In the genomic region with DNA sequence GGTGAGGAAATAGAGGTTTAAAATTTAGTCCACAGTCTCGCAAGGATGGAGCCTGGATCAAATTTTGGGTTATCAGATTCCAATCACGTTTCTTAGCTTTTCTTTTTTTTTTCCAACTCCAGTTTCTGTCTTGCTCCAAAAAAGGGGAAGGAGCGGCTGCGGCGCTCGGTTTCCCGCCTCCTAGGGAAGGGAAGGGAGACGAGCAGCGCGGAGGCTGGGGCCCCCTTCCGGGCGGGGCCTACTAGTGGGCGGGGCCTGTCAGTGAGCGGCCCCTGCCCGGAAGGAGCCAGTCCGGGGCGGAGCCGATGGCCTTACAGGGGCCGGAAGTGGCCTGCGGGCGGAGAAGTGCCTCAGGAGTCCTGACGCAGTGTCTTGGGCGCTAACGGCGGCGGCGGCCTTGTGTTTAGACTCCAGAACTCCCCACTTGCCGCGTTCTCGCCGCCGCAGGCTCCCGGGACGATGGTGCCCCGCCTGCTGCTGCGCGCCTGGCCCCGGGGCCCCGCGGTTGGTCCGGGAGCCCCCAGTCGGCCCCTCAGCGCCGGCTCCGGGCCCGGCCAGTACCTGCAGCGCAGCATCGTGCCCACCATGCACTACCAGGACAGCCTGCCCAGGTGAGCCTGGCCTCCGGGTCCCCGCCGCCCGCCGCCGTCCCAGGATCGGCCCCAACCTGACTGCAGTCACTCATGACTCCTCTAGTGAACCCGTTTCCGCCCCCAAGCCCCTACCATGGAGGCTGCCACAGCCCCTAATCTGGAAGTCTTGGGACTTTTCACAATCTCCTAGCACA, we compare ENCODE assay signal across 8 cellular contexts. TPM values are rescaled to one million over a fixed set of nuclear protein-coding genes. Genes with fewer than 3 reads are reported as not detected.
DNase-seq lines count a peak whose midpoint lies in the region; ATAC-seq and TF ChIP-seq lines count a peak whose summit lies in the region.

Gene CPT2, plus strand, starts transcription at position 340 of the 787 bp plus-strand sequence. Its CDS starts 120 bp downstream, at position 460.

- TF ChIP-seq CTCF in epithelial cell of proximal tubule (conservative IDR thresholded peaks at IDR 0.05; ENCODE audit: low read depth, low read length), result no peak

- DNase-seq in DMS153 treated with DMSO at 0.1 percent for 48 hours (lab: John Stamatoyannopoulos, UW; ENCODE audit: unreplicated experiment) (peak; percentile 93), KG1 (lab: John Stamatoyannopoulos, UW) (peak; percentile 82), epithelial cell of proximal tubule (ENCODE audit: low read depth) (no peak), mucosa of gallbladder (ENCODE audit: low spot score) (peak; percentile 93)
- DNase-seq in activated T-cell treated with anti-CD3 and anti-CD28 coated beads, Interleukin-2, amount 50 U/mL, for 1 hour, result peak; percentile 87
- DNase-seq in stimulated activated CD8-positive, alpha-beta memory T cell treated with anti-CD3 and anti-CD28 coated beads, Interleukin-4, amount 100 ng/mL, for 24 hours (ENCODE audit: low read depth), result peak; percentile 91

- peak; percentile 98 for ATAC-seq in GM21717 (IDR thresholded peaks at IDR 0.05; ENCODE audit: unreplicated experiment)

- H3K4me3 ChIP-seq in epithelial cell of proximal tubule (ENCODE audit: low read depth, low read length), result peak within 1 kb of the TSS; percentile 98

TF ChIP-seq in PFSK-1, 5 proteins besides CTCF, POLR2A, EP300 and RAD21:
- TF ChIP-seq SIN3A (IDR thresholded peaks at IDR 0.05; ENCODE audit: borderline replicate concordance, insufficient read depth, low read length) (no peak), TAF1 (IDR thresholded peaks at IDR 0.05; ENCODE audit: borderline replicate concordance, insufficient read depth, low read length) (peak; percentile 74; the same call in 1 of the 2 replicates), POLR2AphosphoS5 (IDR thresholded peaks at IDR 0.05; ENCODE audit: low read depth, low read length) (peak; percentile 94), FOXP2 (optimal IDR thresholded peaks at IDR 0.05; ENCODE audit: borderline replicate concordance, extremely low read depth, extremely low read length, insufficient read depth) (peak; percentile 49)
- TF ChIP-seq, protein P1, sequence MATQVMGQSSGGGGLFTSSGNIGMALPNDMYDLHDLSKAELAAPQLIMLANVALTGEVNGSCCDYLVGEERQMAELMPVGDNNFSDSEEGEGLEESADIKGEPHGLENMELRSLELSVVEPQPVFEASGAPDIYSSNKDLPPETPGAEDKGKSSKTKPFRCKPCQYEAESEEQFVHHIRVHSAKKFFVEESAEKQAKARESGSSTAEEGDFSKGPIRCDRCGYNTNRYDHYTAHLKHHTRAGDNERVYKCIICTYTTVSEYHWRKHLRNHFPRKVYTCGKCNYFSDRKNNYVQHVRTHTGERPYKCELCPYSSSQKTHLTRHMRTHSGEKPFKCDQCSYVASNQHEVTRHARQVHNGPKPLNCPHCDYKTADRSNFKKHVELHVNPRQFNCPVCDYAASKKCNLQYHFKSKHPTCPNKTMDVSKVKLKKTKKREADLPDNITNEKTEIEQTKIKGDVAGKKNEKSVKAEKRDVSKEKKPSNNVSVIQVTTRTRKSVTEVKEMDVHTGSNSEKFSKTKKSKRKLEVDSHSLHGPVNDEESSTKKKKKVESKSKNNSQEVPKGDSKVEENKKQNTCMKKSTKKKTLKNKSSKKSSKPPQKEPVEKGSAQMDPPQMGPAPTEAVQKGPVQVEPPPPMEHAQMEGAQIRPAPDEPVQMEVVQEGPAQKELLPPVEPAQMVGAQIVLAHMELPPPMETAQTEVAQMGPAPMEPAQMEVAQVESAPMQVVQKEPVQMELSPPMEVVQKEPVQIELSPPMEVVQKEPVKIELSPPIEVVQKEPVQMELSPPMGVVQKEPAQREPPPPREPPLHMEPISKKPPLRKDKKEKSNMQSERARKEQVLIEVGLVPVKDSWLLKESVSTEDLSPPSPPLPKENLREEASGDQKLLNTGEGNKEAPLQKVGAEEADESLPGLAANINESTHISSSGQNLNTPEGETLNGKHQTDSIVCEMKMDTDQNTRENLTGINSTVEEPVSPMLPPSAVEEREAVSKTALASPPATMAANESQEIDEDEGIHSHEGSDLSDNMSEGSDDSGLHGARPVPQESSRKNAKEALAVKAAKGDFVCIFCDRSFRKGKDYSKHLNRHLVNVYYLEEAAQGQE (IDR thresholded peaks at IDR 0.05; ENCODE audit: insufficient read depth in 1 of 2, low read depth in 2 of 2, low read length in 2 of 2), result no peak

RNA-seq across cellular contexts. Expression of gene CPT2, which starts in this region (rescaled TPM):
- polyA plus RNA-seq in PFSK-1 (2012; ENCODE audit: insufficient read length, low read depth), result 10.5 TPM
- total RNA-seq in epithelial cell of proximal tubule (11.9 and 17.4 TPM in 2 replicates), mucosa of gallbladder (35.0 TPM)
